Comparison of ENCODE assay signal across 13 cellular contexts in the genomic region with DNA sequence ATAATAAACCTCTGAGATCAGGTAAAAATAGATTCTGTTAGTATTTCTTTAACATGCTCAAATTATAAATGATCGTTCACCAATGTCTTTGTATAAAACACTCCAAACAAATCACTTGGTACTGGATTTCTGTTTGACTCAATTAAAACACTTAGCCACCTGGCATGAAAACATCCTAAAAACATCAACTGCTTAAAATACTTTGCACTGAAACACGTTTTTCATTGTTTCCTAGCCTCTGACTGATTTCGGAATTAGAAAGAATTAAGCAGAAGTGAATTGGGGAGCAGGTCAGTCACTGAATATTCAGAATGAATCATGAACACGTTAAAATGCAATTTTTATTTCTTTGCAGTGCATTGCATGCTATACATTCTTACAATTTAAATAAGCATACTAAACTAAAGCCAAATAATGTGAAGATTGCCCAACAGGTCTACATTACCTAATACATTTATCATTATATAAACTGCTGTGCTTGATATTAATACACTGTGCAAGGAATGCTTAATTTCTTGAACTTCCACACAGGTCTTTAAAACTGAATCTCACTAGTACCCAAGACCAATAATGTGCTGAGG. TPM values are rescaled to one million over a fixed set of nuclear protein-coding genes. Genes with fewer than 3 reads are reported as not detected.
DNase-seq lines count a peak whose midpoint lies in the region; ATAC-seq and TF ChIP-seq lines count a peak whose summit lies in the region.
"Had no signal": no experiment of that assay in that cellular context is flagged by ENCODE, and none has a peak within 500 bp of the region (broad histone marks: within the 10 kb centered on the region; RNA-seq: fewer than 3 reads in every experiment).

No MANE protein-coding gene starts in this region.

- no peak overlapping the region for H3K23ac ChIP-seq in mesenchymal stem cell (ENCODE audit: low read length in 2 of 2)

- no peak overlapping the region for H4K8ac ChIP-seq in mesenchymal stem cell (ENCODE audit: low read length)

- no peaks in the 10 kb centered on the region for H4K20me1 ChIP-seq in mammary epithelial cell (ENCODE audit: insufficient read depth, low read length)
- H4K20me1 ChIP-seq in osteoblast (ENCODE audit: insufficient read depth, low read length): no peaks in the 10 kb centered on the region

- H2AFZ ChIP-seq in mammary epithelial cell (ENCODE audit: low read depth, low read length) (no peak overlapping the region), mesenchymal stem cell (ENCODE audit: low read depth, low read length) (no peak overlapping the region), osteoblast (ENCODE audit: low read length) (no peak overlapping the region)

- H3K4ac ChIP-seq in mesenchymal stem cell (ENCODE audit: low read depth in 1 of 2, low read length in 2 of 2): no peak overlapping the region

- intact Hi-C loops in mammary epithelial cell (cut with micrococcal nuclease): loop anchor here (5.0 kb wide), 1 partner anchor 104 kb away; no protein-coding TSS in a partner anchor

- dilution Hi-C loops in mammary epithelial cell (cut with HindIII; ENCODE audit: low sequenced_read_pairs): no loop called here

- H3K79me2 ChIP-seq in mammary epithelial cell (ENCODE audit: insufficient read depth, low read length): peaks cover 43% of the 10 kb centered on the region
- H3K79me2 ChIP-seq in osteoblast (ENCODE audit: insufficient read depth, low read length): no peaks in the 10 kb centered on the region

- H3K27me3 ChIP-seq in mammary epithelial cell (ENCODE audit: insufficient read depth, low read length) (no peaks in the 10 kb centered on the region), mesenchymal stem cell (ENCODE audit: control insufficient read depth in 1 of 2, insufficient read depth in 1 of 2, low read length in 2 of 2) (no peaks in the 10 kb centered on the region), thoracic aorta (replicated peaks; ENCODE audit: insufficient read depth) (no peaks in the 10 kb centered on the region), osteoblast (ENCODE audit: insufficient read depth, low read length) (peaks cover 39% of the 10 kb centered on the region)
- H3K27me3 ChIP-seq: adrenal gland had no signal

- no peak overlapping the region for H3K18ac ChIP-seq in mesenchymal stem cell (ENCODE audit: low read depth in 1 of 2, low read length in 2 of 2)

- no peak overlapping the region for H3K14ac ChIP-seq in mesenchymal stem cell (ENCODE audit: low read length in 2 of 2)

- H3K27ac ChIP-seq in mammary epithelial cell (ENCODE audit: insufficient read depth, low read depth, low read length) (no peak overlapping the region), mesenchymal stem cell (ENCODE audit: low read length, poor library complexity, severe bottlenecking) (no peak overlapping the region), thoracic aorta (peak overlapping the region; percentile 99), osteoblast (ENCODE audit: low read depth, low read length) (no peak overlapping the region)
- H3K27ac ChIP-seq: 22Rv1 had no signal

- no peak overlapping the region for H2BK5ac ChIP-seq in mesenchymal stem cell (ENCODE audit: low read depth, low read length, poor library complexity, severe bottlenecking)

- WGBS in mammary epithelial cell (ENCODE audit: low coverage, missing lambda C conversion rate): 35% methylated on average over 4 of the region's 4 CpGs
- 100% methylated on average over 1 of the region's 4 CpGs for WGBS in mesenchymal stem cell

- H3K9me3 ChIP-seq in mammary epithelial cell (replicated peaks; ENCODE audit: insufficient read depth, low read length) (no peaks in the 10 kb centered on the region), mesenchymal stem cell (ENCODE audit: control insufficient read depth, low read length) (no peaks in the 10 kb centered on the region), thoracic aorta (no peaks in the 10 kb centered on the region), osteoblast (ENCODE audit: low read depth, low read length) (no peaks in the 10 kb centered on the region)
- H3K9me3 ChIP-seq: adrenal gland had no signal

- no peak overlapping the region for H2AK5ac ChIP-seq in mesenchymal stem cell (ENCODE audit: low read length, severe bottlenecking)

- no peaks in the 10 kb centered on the region for H3K36me3 ChIP-seq in mammary epithelial cell (ENCODE audit: insufficient read depth, low read length)
- H3K36me3 ChIP-seq in mesenchymal stem cell (ENCODE audit: control insufficient read depth in 1 of 2, insufficient read depth in 2 of 2, low read depth in 1 of 2, low read length in 2 of 2): no peaks in the 10 kb centered on the region
- H3K36me3 ChIP-seq in thoracic aorta: no peaks in the 10 kb centered on the region
- no peaks in the 10 kb centered on the region for H3K36me3 ChIP-seq in osteoblast (ENCODE audit: insufficient read depth, low read length)
- H3K36me3 ChIP-seq: adrenal gland had no signal

- TF ChIP-seq CTCF in mammary epithelial cell (conservative IDR thresholded peaks at IDR 0.05 in 1 of 2, IDR thresholded peaks at IDR 0.05 in 1 of 2; ENCODE audit: extremely low read depth in 1 of 2, insufficient read depth in 1 of 2, low read depth in 1 of 2, low read length in 2 of 2) (no peak), thoracic aorta (IDR thresholded peaks at IDR 0.05) (no peak), osteoblast (IDR thresholded peaks at IDR 0.05; ENCODE audit: extremely low read depth, low read depth, low read length) (no peak)

- H3K4me1 ChIP-seq in mammary epithelial cell (ENCODE audit: insufficient read depth, low read length) (peaks cover 27% of the 10 kb centered on the region), mesenchymal stem cell (ENCODE audit: control insufficient read depth, insufficient read depth, low read depth, low read length) (peaks cover 11% of the 10 kb centered on the region), thoracic aorta (ENCODE audit: control insufficient read depth in 1 of 2, low read depth in 2 of 2) (peaks cover 36 to 60% of the 10 kb centered on the region in 2 donors), osteoblast (ENCODE audit: insufficient read depth, low read length) (no peaks in the 10 kb centered on the region)

- no peak overlapping the region for H2BK120ac ChIP-seq in mesenchymal stem cell (ENCODE audit: low read depth, low read length)

- CTCF ChIA-PET in mammary epithelial cell (lab: Charles Lee; ENCODE audit: low non-redundant PET): no interaction called here

- peak overlapping the region; percentile 99 for H3K4me2 ChIP-seq in mammary epithelial cell (ENCODE audit: insufficient read depth, low read depth, low read length)
- H3K4me2 ChIP-seq in mesenchymal stem cell (ENCODE audit: low read length, poor library complexity, severe bottlenecking): no peak overlapping the region
- H3K4me2 ChIP-seq in osteoblast (ENCODE audit: insufficient read depth, low read length): no peak overlapping the region

- H3K4me3 ChIP-seq in mammary epithelial cell (replicated peaks in 1 of 3; ENCODE audit: insufficient read depth in 1 of 3, low read depth in 2 of 3, low read length in 3 of 3) (peak overlapping the region; percentile 79 to 97 (median 91)), mesenchymal stem cell (ENCODE audit: insufficient read depth in 1 of 2, low read depth in 1 of 2, low read length in 2 of 2) (peak overlapping the region in 1 of 2 experiments; percentile 91), thoracic aorta (peak overlapping the region; percentile 91), osteoblast (ENCODE audit: insufficient read depth, low read length) (no peak overlapping the region)

- no peak overlapping the region for H2BK15ac ChIP-seq in mesenchymal stem cell (ENCODE audit: low read depth, poor library complexity, severe bottlenecking)

- H3K9ac ChIP-seq in mammary epithelial cell (ENCODE audit: insufficient read depth, low read length): no peak overlapping the region
- H3K9ac ChIP-seq in mesenchymal stem cell (ENCODE audit: low read length): peak overlapping the region; percentile 90

- DNase-seq in NCI-H1105 treated with DMSO at 0.1 percent for 48 hours (lab: John Stamatoyannopoulos, UW): peak; percentile 15
- DNase-seq in NCI-H1105 (lab: John Stamatoyannopoulos, UW): no peak
- DNase-seq in mammary epithelial cell: no peak
- DNase-seq in mesenchymal stem cell: no peak
- no peak for DNase-seq in thoracic aorta (ENCODE audit: low spot score)
- no peak for DNase-seq in osteoblast (ENCODE audit: insufficient read length, low spot score, missing footprints)
- no peak for DNase-seq in activated CD4-positive, alpha-beta T cell treated with anti-CD3 and anti-CD28 coated beads for 48 hours
- no peak for DNase-seq in stimulated activated CD4-positive, alpha-beta T cell treated with anti-CD3 and anti-CD28 coated beads, Interleukin-15, amount 100 ng/mL, for 24 hours
- DNase-seq: naive thymus-derived CD8-positive, alpha-beta T cell; NCI-H1436 treated with DMSO at 0.1 percent for 48 hours had no signal

- in situ Hi-C loops in mammary epithelial cell (cut with MboI; ENCODE audit: low sequenced_read_pairs in 2 of 2): loop anchor here in 1 of 2 donors (25.0 kb wide), 1 partner anchor 231 kb away; no protein-coding TSS in a partner anchor

- no peak for ATAC-seq in thoracic aorta (ENCODE audit: insufficient number of reproducible peaks, low FRiP score, low read depth)
- ATAC-seq: naive thymus-derived CD8-positive, alpha-beta T cell; stimulated activated effector memory CD8-positive, alpha-beta T cell treated with anti-CD3 and anti-CD28 coated beads, Interleukin-12 subunit alpha, Interleukin-12 subunit beta, amount 100 ng/mL, for 72 hours had no signal

- no peak overlapping the region for H2BK12ac ChIP-seq in mesenchymal stem cell (ENCODE audit: low read length in 2 of 2)

- BruUV-seq in mammary epithelial cell (replicated peaks; lab: Mats Ljungman, UMichigan): TSS peak; percentile 18

- H4K91ac ChIP-seq in mesenchymal stem cell (ENCODE audit: low read length): no peak overlapping the region

- H3K79me1 ChIP-seq in mesenchymal stem cell (replicated peaks; ENCODE audit: low read length, poor library complexity, severe bottlenecking): peaks cover 12% of the 10 kb centered on the region

RNA-seq across cellular contexts. Expression of gene THRB, which starts 1.6 kb away (rescaled TPM):
- total RNA-seq in mammary epithelial cell: 10 to 100 TPM; 13.1 to 16.3 TPM
- polyA plus RNA-seq in mammary epithelial cell: 4.0 TPM
- polyA minus RNA-seq in mammary epithelial cell: 4.0 TPM
- 5.1 TPM for polyA plus RNA-seq in mesenchymal stem cell (2013, experiment 1 of 2)
- 4.9 TPM for polyA plus RNA-seq in mesenchymal stem cell (2013, experiment 2 of 2)
- total RNA-seq in thoracic aorta: 10 to 100 TPM; 40.3 to 65.6 TPM
- 0.36 and 0.88 TPM in 2 replicates for total RNA-seq in osteoblast
- total RNA-seq: naive thymus-derived CD8-positive, alpha-beta T cell had no signal
- polyA plus RNA-seq: naive thymus-derived CD8-positive, alpha-beta T cell had no signal

Comparison
In these comparisons a context has a peak if more than half of its experiments do, and no peak if none do; other contexts are left out.
1. H3K27ac ChIP-seq: peak in thoracic aorta (2 of 2); none in mammary epithelial cell (single experiment), mesenchymal stem cell (single experiment) and osteoblast (single experiment).